In the genomic region with DNA sequence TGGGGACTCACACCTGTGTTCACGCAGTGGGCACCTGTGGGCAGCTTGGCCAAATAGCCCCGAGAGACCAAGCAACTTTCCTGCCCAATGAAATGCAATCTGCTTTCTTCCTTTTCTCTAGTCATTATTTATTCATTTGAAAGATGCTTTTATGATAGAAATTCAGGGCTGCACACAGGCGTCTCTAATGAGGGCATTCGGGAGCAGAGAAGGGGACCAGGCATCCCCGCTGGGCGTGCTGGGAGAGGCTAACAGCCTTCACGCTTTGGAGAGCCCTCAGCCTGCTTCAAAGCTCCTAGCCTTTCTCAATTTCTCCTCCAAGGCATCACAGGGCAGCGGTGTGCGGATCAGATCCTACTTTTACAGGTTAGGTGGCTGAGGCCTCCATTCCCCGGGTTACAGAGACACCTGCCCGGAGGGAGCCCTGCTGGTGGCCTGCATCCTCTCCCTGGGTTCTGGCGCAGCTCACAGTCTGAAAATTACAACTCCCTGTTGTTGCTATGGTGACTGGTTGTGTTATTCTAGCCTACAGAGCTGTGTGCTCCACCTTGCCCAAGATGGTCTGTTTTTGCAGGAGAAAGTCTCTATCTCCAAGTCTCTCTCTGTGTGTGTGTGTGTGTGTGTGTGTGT, we compare ENCODE assay signal across 13 cellular contexts. TPM values are rescaled to one million over a fixed set of nuclear protein-coding genes. Genes with fewer than 3 reads are reported as not detected.
DNase-seq lines count a peak whose midpoint lies in the region; ATAC-seq, FAIRE-seq and TF ChIP-seq lines count a peak whose summit lies in the region.
"Had no signal": no experiment of that assay in that cellular context is flagged by ENCODE, and none has a peak within 500 bp of the region (broad histone marks: within the 10 kb centered on the region; RNA-seq: fewer than 3 reads in every experiment).

No MANE protein-coding gene starts in this region.

- no peak for ATAC-seq in GM21447 (IDR thresholded peaks at IDR 0.05; ENCODE audit: unreplicated experiment)
- ATAC-seq: Panc1 had no signal

- no peak for TF ChIP-seq CTCF in DOHH2 (IDR thresholded peaks at IDR 0.05; ENCODE audit: low read depth, low read length, poor library complexity, severe bottlenecking)
- TF ChIP-seq CTCF in neural progenitor cell (IDR thresholded peaks at IDR 0.05): no peak

- H3K36me3 ChIP-seq in DOHH2 (ENCODE audit: control insufficient read depth, low read length) (no peaks in the 10 kb centered on the region), neural progenitor cell (no peaks in the 10 kb centered on the region)

- H3K9me3 ChIP-seq in DOHH2 (ENCODE audit: control insufficient read depth, insufficient read depth, low read length) (no peaks in the 10 kb centered on the region), neural progenitor cell (ENCODE audit: low read depth) (no peaks in the 10 kb centered on the region)

- H3K27me3 ChIP-seq in DOHH2 (ENCODE audit: control insufficient read depth, low read length): no peaks in the 10 kb centered on the region
- no peaks in the 10 kb centered on the region for H3K27me3 ChIP-seq in neural progenitor cell

- peaks cover 73% of the 10 kb centered on the region for H3K4me1 Mint-ChIP-seq in neural progenitor cell

- no peak overlapping the region for H3K9ac ChIP-seq in neural progenitor cell

- peak overlapping the region; percentile 69 for H3K27ac Mint-ChIP-seq in neural progenitor cell
- H3K27ac Mint-ChIP-seq: activated B cell treated with CpG ODN at 0.5 μM for 24 hours; activated naive CD8-positive, alpha-beta T cell treated with anti-CD3 and anti-CD28 coated beads, Interleukin-2, amount 10 ng/mL, durations not matched to agents 7 days and 5 days had no signal

- no peaks in the 10 kb centered on the region for H3K9me2 ChIP-seq in DOHH2 (replicated peaks; ENCODE audit: control insufficient read depth, low read length)

- H3K4me2 ChIP-seq in DOHH2 (ENCODE audit: low read length) (peak overlapping the region; percentile 84), neural progenitor cell (peak overlapping the region; percentile 3)

- H3K4me3 Mint-ChIP-seq in neural progenitor cell: peak overlapping the region; percentile 28
- H3K4me3 Mint-ChIP-seq: activated B cell treated with CpG ODN at 0.5 μM for 24 hours; activated naive CD8-positive, alpha-beta T cell treated with anti-CD3 and anti-CD28 coated beads, Interleukin-2, amount 10 ng/mL, durations not matched to agents 7 days and 5 days; immature natural killer cell had no signal

- no peak overlapping the region for H2AFZ ChIP-seq in neural progenitor cell (replicated peaks)

- no peak overlapping the region for H3K4me3 ChIP-seq in DOHH2 (ENCODE audit: low read length)
- H3K4me3 ChIP-seq in neural progenitor cell: no peak overlapping the region

- H3K36me3 Mint-ChIP-seq in neural progenitor cell: no peaks in the 10 kb centered on the region
- H3K36me3 Mint-ChIP-seq: activated naive CD8-positive, alpha-beta T cell treated with anti-CD3 and anti-CD28 coated beads, Interleukin-2, amount 10 ng/mL, durations not matched to agents 7 days and 5 days; immature natural killer cell had no signal

- peak; percentile 72 for DNase-seq in NCI-H1436 (lab: John Stamatoyannopoulos, UW)
- DNase-seq in neural progenitor cell (ENCODE audit: low spot score): no peak
- DNase-seq in RCC 7860 (ENCODE audit: low spot score): no peak
- no peak for DNase-seq in cardiac septum (ENCODE audit: low spot score)
- DNase-seq: activated B cell treated with CpG ODN at 0.5 μM for 24 hours; activated naive CD8-positive, alpha-beta T cell treated with anti-CD3 and anti-CD28 coated beads, Interleukin-2, amount 10 ng/mL, durations not matched to agents 7 days and 5 days; immature natural killer cell; IMR-90 had no signal

- H3F3A ChIP-seq in DOHH2 (ENCODE audit: control insufficient read depth, insufficient read depth) (peaks cover 32% of the 10 kb centered on the region), neural progenitor cell (ENCODE audit: low read depth) (peaks cover 41% of the 10 kb centered on the region)

- H3K9me3 Mint-ChIP-seq in neural progenitor cell: no peaks in the 10 kb centered on the region
- H3K9me3 Mint-ChIP-seq: activated B cell treated with CpG ODN at 0.5 μM for 24 hours; activated naive CD8-positive, alpha-beta T cell treated with anti-CD3 and anti-CD28 coated beads, Interleukin-2, amount 10 ng/mL, durations not matched to agents 7 days and 5 days; immature natural killer cell had no signal

- H3K79me2 ChIP-seq in DOHH2 (ENCODE audit: control insufficient read depth, low read length) (0 out of 2 replicates have a peak, but pooled peaks cover 5% of the 10 kb centered on the region), neural progenitor cell (ENCODE audit: low read depth) (no peaks in the 10 kb centered on the region)

- H4K20me1 ChIP-seq in DOHH2 (ENCODE audit: control insufficient read depth, insufficient read depth, low read depth, low read length) (no peaks in the 10 kb centered on the region), neural progenitor cell (ENCODE audit: low read depth) (no peaks in the 10 kb centered on the region)

- peak overlapping the region; percentile 90 for H3K27ac ChIP-seq in DOHH2 (ENCODE audit: low read depth, low read length)
- peak overlapping the region; percentile 94 for H3K27ac ChIP-seq in angular gyrus (ENCODE audit: low read depth, low read length)
- H3K27ac ChIP-seq in neural progenitor cell: no peak overlapping the region
- H3K27ac ChIP-seq: epithelial cell of prostate had no signal

- intact Hi-C loops in cardiac septum (cut with DNase I): loop anchor here (5.0 kb wide), 1 partner anchor 68 kb away; no protein-coding TSS in a partner anchor

- H3K4me1 ChIP-seq in DOHH2 (ENCODE audit: control insufficient read depth, low read length): peaks cover 99% of the 10 kb centered on the region
- H3K4me1 ChIP-seq in neural progenitor cell: peaks cover 87% of the 10 kb centered on the region

- H3K27me3 Mint-ChIP-seq in neural progenitor cell (ENCODE audit: insufficient read depth, low read depth): peaks cover 10% of the 10 kb centered on the region

- no peak for FAIRE-seq in RCC 7860 (lab: Jason Lieb, UNC)

RNA-seq across cellular contexts. Expression of a gene that starts 21.8 kb away (rescaled TPM):
- 11.9 and 25.1 TPM in 2 replicates for total RNA-seq in neural progenitor cell (ENCODE audit: low replicate concordance)
- total RNA-seq in cardiac septum: 35.7 TPM
